ENCODE assay signal across 8 cellular contexts in the genomic region with DNA sequence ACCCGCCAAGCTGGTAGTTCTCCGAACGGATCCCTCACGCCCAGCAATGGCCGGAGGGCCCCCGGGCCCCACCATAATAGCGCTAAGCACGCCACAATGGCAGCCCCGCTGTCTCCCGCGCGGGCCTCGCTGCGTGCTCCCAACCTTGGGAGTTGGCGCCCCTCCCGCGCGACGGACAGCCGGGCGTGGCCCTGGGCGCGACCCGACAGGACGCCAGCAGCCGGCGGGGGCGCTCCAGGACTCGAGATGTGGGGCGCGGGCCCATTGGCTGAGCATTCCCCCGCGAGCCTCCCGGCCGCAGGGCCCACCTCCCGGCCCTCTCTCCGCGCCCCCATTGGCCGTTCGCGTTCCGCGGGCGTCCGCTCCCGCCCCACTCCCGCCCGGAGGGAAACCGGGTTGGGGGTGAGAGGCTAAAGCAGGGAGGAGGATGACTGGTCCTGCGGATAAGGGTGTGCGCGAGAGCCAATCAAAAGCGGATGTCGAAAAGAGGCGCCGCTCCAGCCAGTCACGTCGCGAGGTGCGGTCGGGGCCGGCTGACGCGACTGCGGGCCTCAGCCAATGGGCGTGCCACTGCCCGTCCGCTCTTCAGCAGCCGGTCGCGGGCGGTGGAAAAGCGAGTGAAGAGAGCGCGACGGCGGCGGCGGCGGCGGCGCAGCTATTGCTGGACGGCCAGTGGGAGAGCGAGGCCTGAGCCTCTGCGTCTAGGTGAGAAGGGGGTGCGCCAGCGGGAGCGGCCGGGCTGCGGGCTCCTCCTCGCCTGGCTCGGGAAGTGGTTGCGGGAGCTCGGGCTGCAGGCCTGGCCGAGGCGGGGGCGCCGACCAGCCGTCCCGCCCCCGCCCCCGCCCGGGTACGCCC. TPM values are rescaled to one million over a fixed set of nuclear protein-coding genes. Genes with fewer than 3 reads are reported as not detected.
DNase-seq lines count a peak whose midpoint lies in the region; ATAC-seq, FAIRE-seq and TF ChIP-seq lines count a peak whose summit lies in the region.

A gene with protein sequence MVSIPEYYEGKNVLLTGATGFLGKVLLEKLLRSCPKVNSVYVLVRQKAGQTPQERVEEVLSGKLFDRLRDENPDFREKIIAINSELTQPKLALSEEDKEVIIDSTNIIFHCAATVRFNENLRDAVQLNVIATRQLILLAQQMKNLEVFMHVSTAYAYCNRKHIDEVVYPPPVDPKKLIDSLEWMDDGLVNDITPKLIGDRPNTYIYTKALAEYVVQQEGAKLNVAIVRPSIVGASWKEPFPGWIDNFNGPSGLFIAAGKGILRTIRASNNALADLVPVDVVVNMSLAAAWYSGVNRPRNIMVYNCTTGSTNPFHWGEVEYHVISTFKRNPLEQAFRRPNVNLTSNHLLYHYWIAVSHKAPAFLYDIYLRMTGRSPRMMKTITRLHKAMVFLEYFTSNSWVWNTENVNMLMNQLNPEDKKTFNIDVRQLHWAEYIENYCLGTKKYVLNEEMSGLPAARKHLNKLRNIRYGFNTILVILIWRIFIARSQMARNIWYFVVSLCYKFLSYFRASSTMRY (plus strand): TSS at position 567 of the 855 bp plus-strand sequence. CDS start 26,098 bp downstream, outside the sequence.

- no peak for FAIRE-seq in bronchial epithelial cell (lab: Jason Lieb, UNC)

- H3K9ac ChIP-seq in iPS-20b (ENCODE audit: low read depth, low read length): peak within 1 kb of the TSS; percentile 86
- H3K9ac ChIP-seq in smooth muscle cell (ENCODE audit: low read depth): peak within 1 kb of the TSS; percentile 86

- peak; percentile 32; the same call in 1 of the 2 replicates for TF ChIP-seq CTCF in WI38 (IDR thresholded peaks at IDR 0.05; ENCODE audit: low read depth, low read length)
- peak; percentile 57 for TF ChIP-seq CTCF in bronchial epithelial cell (IDR thresholded peaks at IDR 0.05; ENCODE audit: insufficient read depth, low read length, severe bottlenecking)
- peak; percentile 41 for TF ChIP-seq CTCF in smooth muscle cell (IDR thresholded peaks at IDR 0.05; ENCODE audit: borderline replicate concordance, insufficient read depth, poor library complexity, severe bottlenecking)

- H3K36me3 ChIP-seq in bronchial epithelial cell (ENCODE audit: control insufficient read depth, insufficient read depth, low read length): no peaks in the 10 kb centered on the region
- H3K36me3 ChIP-seq in iPS-20b (ENCODE audit: insufficient read depth, low read depth, low read length): no peaks in the 10 kb centered on the region
- no peaks in the 10 kb centered on the region for H3K36me3 ChIP-seq in smooth muscle cell (ENCODE audit: low read depth)

- no peak within 1 kb of the TSS for H3K27ac ChIP-seq in iPS-20b (ENCODE audit: low read length)
- H3K27ac ChIP-seq in smooth muscle cell (ENCODE audit: low read depth): peak within 1 kb of the TSS; percentile 58

- no peaks in the 10 kb centered on the region for H3K9me3 ChIP-seq in iPS-20b (ENCODE audit: insufficient read depth, low read depth, low read length)
- H3K9me3 ChIP-seq in smooth muscle cell (replicated peaks; ENCODE audit: low read depth): no peaks in the 10 kb centered on the region

- H3K79me2 ChIP-seq in smooth muscle cell (ENCODE audit: low read depth): peaks cover 48% of the 10 kb centered on the region

- H4K20me1 ChIP-seq in smooth muscle cell (ENCODE audit: low read depth): peaks cover 42% of the 10 kb centered on the region

- peak; percentile 98 for DNase-seq in AG08395 (ENCODE audit: low spot score)
- peak; percentile 99 for DNase-seq in NCI-H2227 (lab: John Stamatoyannopoulos, UW; ENCODE audit: unreplicated experiment)
- DNase-seq in bronchial epithelial cell (ENCODE audit: low read depth): peak; percentile 96
- DNase-seq in smooth muscle cell (lab: John Stamatoyannopoulos, UW; ENCODE audit: unreplicated experiment): peak; percentile 91

- peak; percentile 92 for ATAC-seq in GM18873 (IDR thresholded peaks at IDR 0.05; ENCODE audit: low FRiP score, unreplicated experiment)
- ATAC-seq in HG03139 (IDR thresholded peaks at IDR 0.05; ENCODE audit: unreplicated experiment): peak; percentile 86

- peak within 1 kb of the TSS; percentile 86 for H3K4me3 ChIP-seq in WI38 (ENCODE audit: low read depth, low read length)
- peak within 1 kb of the TSS; percentile 88 for H3K4me3 ChIP-seq in bronchial epithelial cell (ENCODE audit: low read depth, low read length)
- H3K4me3 ChIP-seq in iPS-20b (ENCODE audit: low read length): peak within 1 kb of the TSS; percentile 99
- peak within 1 kb of the TSS; percentile 80 for H3K4me3 ChIP-seq in smooth muscle cell

- H2AFZ ChIP-seq in smooth muscle cell (ENCODE audit: low read depth): peak within 1 kb of the TSS; percentile 97

- H3K4me2 ChIP-seq in smooth muscle cell: peak within 1 kb of the TSS; percentile 94

- 1% methylated on average over 85 of the region's 104 CpGs for WGBS in smooth muscle cell (ENCODE audit: low lambda C conversion rate)

- H3K27me3 ChIP-seq in bronchial epithelial cell (ENCODE audit: control insufficient read depth, insufficient read depth, low read length): no peaks in the 10 kb centered on the region
- peaks cover 8% of the 10 kb centered on the region; the same call in 1 of the 2 replicates for H3K27me3 ChIP-seq in iPS-20b (ENCODE audit: insufficient read depth, low read length)
- no peaks in the 10 kb centered on the region for H3K27me3 ChIP-seq in smooth muscle cell (ENCODE audit: low read depth)

- peaks cover 11% of the 10 kb centered on the region for H3K4me1 ChIP-seq in iPS-20b (ENCODE audit: insufficient read depth, low read length)
- H3K4me1 ChIP-seq in smooth muscle cell (ENCODE audit: low read depth): peaks cover 28% of the 10 kb centered on the region

- H3F3A ChIP-seq in smooth muscle cell (ENCODE audit: low read depth): no peaks in the 10 kb centered on the region

RNA-seq across cellular contexts. Expression of the gene that starts here (rescaled TPM):
- total RNA-seq in bronchial epithelial cell: 78.7 and 90.5 TPM in 2 replicates
- 64.9 and 76.4 TPM in 2 replicates for total RNA-seq in smooth muscle cell
- polyA plus RNA-seq in smooth muscle cell: 16.3 and 19.5 TPM in 2 replicates
